ENCODE assay signal across 8 cellular contexts in genomic region chr20:44959082-44959895, GRCh38. TPM values are rescaled to one million over a fixed set of nuclear protein-coding genes. Genes with fewer than 3 reads are reported as not detected.
DNase-seq lines count a peak whose midpoint lies in the region; ATAC-seq and TF ChIP-seq lines count a peak whose summit lies in the region.

No MANE protein-coding gene starts in this region.

- DNase-seq in OCI-M1 (lab: John Stamatoyannopoulos, UW) (peak; percentile 63), germinal center (ENCODE audit: low spot score) (peak; percentile 34), prostate gland (ENCODE audit: low spot score) (no peak), vagina (ENCODE audit: extremely low spot score in 2 of 2) (no peak), NCI-H2227 treated with DMSO at 0.1 percent for 48 hours (lab: John Stamatoyannopoulos, UW) (no peak)
- DNase-seq in activated T-helper 9 cell treated with anti-CD3 and anti-CD28 coated beads, Interleukin-2, amount 50 U/mL, for 16 hours (ENCODE audit: low read depth): peak; percentile 67

- peak overlapping the region; percentile 88 to 99 (median 93) for H3K4me2 ChIP-seq in BLaER1 treated with 17β-estradiol and CSF1 and Interleukin-3, amounts not matched to agents 10 nM and 100 nM

- peak; percentile 24 for ATAC-seq in GM21825 (IDR thresholded peaks at IDR 0.05; ENCODE audit: unreplicated experiment)

- peak overlapping the region; percentile 9 to 89 (median 82); a peak in 20 of 22 replicates for H3K27ac ChIP-seq in BLaER1 treated with 17β-estradiol and CSF1 and Interleukin-3, amounts not matched to agents 10 nM and 100 nM
- peak overlapping the region; percentile 77 to 82 for H3K27ac ChIP-seq in prostate gland
- H3K27ac ChIP-seq in vagina: peak overlapping the region; percentile 85

- peak overlapping the region; percentile 59 to 89 (median 82) for H3K4me3 ChIP-seq in BLaER1 treated with 17β-estradiol and CSF1 and Interleukin-3, amounts not matched to agents 10 nM and 100 nM
- H3K4me3 ChIP-seq in prostate gland (peak overlapping the region; percentile 68 to 72), vagina (peak overlapping the region; percentile 93 to 95)

- H3K9me3 ChIP-seq in BLaER1 treated with 17β-estradiol and CSF1 and Interleukin-3, amounts not matched to agents 10 nM and 100 nM (replicated peaks in 1 of 11): no peaks in the 10 kb centered on the region
- no peaks in the 10 kb centered on the region for H3K9me3 ChIP-seq in prostate gland
- H3K9me3 ChIP-seq in vagina: no peaks in the 10 kb centered on the region

- intact Hi-C loops in prostate gland (cut with DNase I): no loop called here
- intact Hi-C loops in vagina (cut with DNase I): no loop called here

- TF ChIP-seq POLR2A in prostate gland (IDR thresholded peaks at IDR 0.05): no peak
- no peak for TF ChIP-seq POLR2A in vagina (IDR thresholded peaks at IDR 0.05)

- H4K20me1 ChIP-seq in BLaER1 treated with 17β-estradiol and CSF1 and Interleukin-3, amounts not matched to agents 10 nM and 100 nM: peaks cover 4 to 52% (median 29%) of the 10 kb centered on the region in 11 experiments; a peak in 14 of 22 replicates

- TF ChIP-seq CTCF in prostate gland (IDR thresholded peaks at IDR 0.05) (no peak), vagina (IDR thresholded peaks at IDR 0.05) (no peak)

- H3K9ac ChIP-seq in BLaER1 treated with 17β-estradiol and CSF1 and Interleukin-3, amounts not matched to agents 10 nM and 100 nM: peak overlapping the region; percentile 76 to 91 (median 88)

- WGBS in prostate gland: 7% methylated on average over 15 of the region's 15 CpGs

- H3K4me1 ChIP-seq in BLaER1 treated with 17β-estradiol and CSF1 and Interleukin-3, amounts not matched to agents 10 nM and 100 nM: peaks cover 48 to 67% (median 55%) of the 10 kb centered on the region in 10 experiments
- H3K4me1 ChIP-seq in prostate gland (replicated peaks) (peaks cover 3% of the 10 kb centered on the region), vagina (peaks cover 17% of the 10 kb centered on the region)

- H3K36me3 ChIP-seq in BLaER1 treated with 17β-estradiol and CSF1 and Interleukin-3, amounts not matched to agents 10 nM and 100 nM: peaks cover 19 to 45% (median 40%) of the 10 kb centered on the region in 11 experiments
- H3K36me3 ChIP-seq in prostate gland (no peaks in the 10 kb centered on the region), vagina (peaks cover 0 to 20% of the 10 kb centered on the region in 2 donors)

- no peaks in the 10 kb centered on the region for H3K27me3 ChIP-seq in BLaER1 treated with 17β-estradiol and CSF1 and Interleukin-3, amounts not matched to agents 10 nM and 100 nM
- H3K27me3 ChIP-seq in prostate gland (replicated peaks; ENCODE audit: insufficient read depth): no peaks in the 10 kb centered on the region
- no peaks in the 10 kb centered on the region for H3K27me3 ChIP-seq in vagina

RNA-seq across cellular contexts. Expression of gene TOMM34, which starts 0.9 kb away (rescaled TPM):
- total RNA-seq in prostate gland: 100 to 1,000 TPM in 1 of 2 donors, 10 to 100 TPM in 1; 24.4 to 163 TPM
- 16.2 TPM for total RNA-seq in vagina

RNA-seq across cellular contexts. Expression of gene STK4, which starts 7.0 kb away (rescaled TPM):
- total RNA-seq in prostate gland (10 to 100 TPM; 14.4 to 35.1 TPM), vagina (25.8 TPM)

RNA-seq across cellular contexts. Expression of gene PABPC1L, which starts 49.4 kb away (rescaled TPM):
- total RNA-seq in prostate gland (10 to 100 TPM; 35.6 to 48.9 TPM), vagina (19.6 TPM)

Comparison
In these comparisons a context has a peak if more than half of its experiments do, and no peak if none do; other contexts are left out.
1. DNase-seq: peak in OCI-M1 (single experiment), activated T-helper 9 cell treated with anti-CD3 and anti-CD28 coated beads, Interleukin-2, amount 50 U/mL, for 16 hours (single experiment) and germinal center (single experiment); none in prostate gland (single experiment), vagina (0 of 2) and NCI-H2227 treated with DMSO at 0.1 percent for 48 hours (single experiment).
2. Peak in every context shown above with its lines, with median percentiles within 50 percentile points of each other: H3K27ac ChIP-seq and H3K4me3 ChIP-seq.